12 cellular contexts compared by ENCODE assay signal in genomic region chr18:9824862-9825479, GRCh38.
DNase-seq lines count a peak whose midpoint lies in the region; ATAC-seq, FAIRE-seq and TF ChIP-seq lines count a peak whose summit lies in the region.
"Had no signal": no experiment of that assay in that cellular context is flagged by ENCODE, and none has a peak within 500 bp of the region (broad histone marks: within the 10 kb centered on the region; RNA-seq: fewer than 3 reads in every experiment).

No MANE protein-coding gene starts in this region.

- TF ChIP-seq CTCF in PC-9 (conservative IDR thresholded peaks at IDR 0.05): no peak
- no peak for TF ChIP-seq CTCF in endothelial cell of umbilical vein (IDR thresholded peaks at IDR 0.05; ENCODE audit: extremely low read depth in 1 of 2, insufficient read depth in 1 of 2, low read depth in 1 of 2, low read length in 2 of 2)
- TF ChIP-seq CTCF in mucosa of descending colon (IDR thresholded peaks at IDR 0.05): no peak
- TF ChIP-seq CTCF in thyroid gland (IDR thresholded peaks at IDR 0.05): no peak
- TF ChIP-seq CTCF in ovary (IDR thresholded peaks at IDR 0.05): no peak

- H3F3A ChIP-seq in PC-9 (ENCODE audit: insufficient read depth, low read depth): peaks cover 51% of the 10 kb centered on the region

- peak overlapping the region; percentile 68 for H3K4me2 ChIP-seq in PC-9
- H3K4me2 ChIP-seq in endothelial cell of umbilical vein (ENCODE audit: insufficient read depth, low read length): peak overlapping the region; percentile 48

- no peak for TF ChIP-seq POLR2A in endothelial cell of umbilical vein (IDR thresholded peaks at IDR 0.05; ENCODE audit: low read depth, low read length)
- TF ChIP-seq POLR2A in thyroid gland (IDR thresholded peaks at IDR 0.05): peak in 1 of 2 donors; percentile 51
- no peak for TF ChIP-seq POLR2A in ovary (IDR thresholded peaks at IDR 0.05)

- CTCF ChIA-PET in PC-9 (lab: Charles Lee): no interaction called here
- CTCF ChIA-PET in endothelial cell of umbilical vein (lab: Charles Lee): no interaction called here

- WGBS in thyroid gland, 2 donors: 78 to 86% methylated on average over 4 of the region's 4 CpGs
- 78 to 90% (median 79%) methylated on average over 4 of the region's 4 CpGs for WGBS in ovary, 3 donors

- peak; percentile 5 for ATAC-seq in mucosa of descending colon

- H3K9me3 ChIP-seq in PC-9 (ENCODE audit: insufficient read depth, low read depth): no peaks in the 10 kb centered on the region
- no peaks in the 10 kb centered on the region for H3K9me3 ChIP-seq in endothelial cell of umbilical vein (replicated peaks; ENCODE audit: control insufficient read depth, insufficient read depth, low read length)
- H3K9me3 ChIP-seq in mucosa of descending colon: no peaks in the 10 kb centered on the region
- no peaks in the 10 kb centered on the region for H3K9me3 ChIP-seq in thyroid gland
- H3K9me3 ChIP-seq in ovary: no peaks in the 10 kb centered on the region

- POLR2A ChIA-PET in PC-9 (lab: Charles Lee; ENCODE audit: unreplicated experiment): interaction anchor here (0.5 to 0.7 kb wide), 2 partner anchors 22 to 124 kb away, joined by 3 to 4 read pairs; no protein-coding TSS in a partner anchor
- POLR2A ChIA-PET in endothelial cell of umbilical vein (lab: Charles Lee): no interaction called here

- in situ Hi-C loops in KBM-7 (cut with MboI; ENCODE audit: low pct_unique_long_range_greater_than_20kb, low sequenced_read_pairs): no loop called here

- H4K20me1 ChIP-seq in PC-9 (ENCODE audit: insufficient read depth): no peaks in the 10 kb centered on the region
- no peaks in the 10 kb centered on the region for H4K20me1 ChIP-seq in endothelial cell of umbilical vein (replicated peaks; ENCODE audit: control insufficient read depth, extremely low read depth, insufficient read depth, low read length)

- H2AFZ ChIP-seq in PC-9 (no peak overlapping the region), endothelial cell of umbilical vein (ENCODE audit: low read depth, low read length) (no peak overlapping the region)

- FAIRE-seq in endothelial cell of umbilical vein (lab: Jason Lieb, UNC): no peak

- H3K79me2 ChIP-seq in PC-9 (ENCODE audit: low read depth) (peaks cover 24% of the 10 kb centered on the region), endothelial cell of umbilical vein (ENCODE audit: control insufficient read depth, insufficient read depth, low read length) (peaks cover 3% of the 10 kb centered on the region)

- H3K4me3 ChIP-seq in PC-9: no peak overlapping the region; the same call in 1 of the 2 replicates
- no peak overlapping the region for H3K4me3 ChIP-seq in endothelial cell of umbilical vein (replicated peaks in 1 of 3; ENCODE audit: insufficient read depth in 1 of 3, low read depth in 1 of 3, low read length in 3 of 3)
- H3K4me3 ChIP-seq in mucosa of descending colon: no peak overlapping the region
- H3K4me3 ChIP-seq in thyroid gland (replicated peaks in 1 of 3): no peak overlapping the region
- no peak overlapping the region for H3K4me3 ChIP-seq in ovary

- H3K36me3 ChIP-seq in PC-9 (ENCODE audit: low read depth) (no peaks in the 10 kb centered on the region), endothelial cell of umbilical vein (ENCODE audit: control insufficient read depth in 2 of 2, extremely low read depth in 1 of 2, insufficient read depth in 2 of 2, low read length in 2 of 2) (no peaks in the 10 kb centered on the region), mucosa of descending colon (ENCODE audit: low read depth) (no peaks in the 10 kb centered on the region), thyroid gland (no peaks in the 10 kb centered on the region), ovary (no peaks in the 10 kb centered on the region)

- intact Hi-C loops in PC-9 (cut with micrococcal nuclease; ENCODE audit: unreplicated experiment): loop anchor here (1.0 to 5.0 kb wide), 5 partner anchors 43 to 143 kb away; no protein-coding TSS in a partner anchor
- intact Hi-C loops in endothelial cell of umbilical vein (cut with micrococcal nuclease): loop anchor here (2.0 kb wide), 1 partner anchor 52 kb away; no protein-coding TSS in a partner anchor
- intact Hi-C loops in mucosa of descending colon (cut with DNase I, micrococcal nuclease): loop anchor here in 1 of 2 donors (5.0 kb wide), 1 partner anchor 97 kb away; no protein-coding TSS in a partner anchor
- intact Hi-C loops in thyroid gland (cut with DNase I): no loop called here
- intact Hi-C loops in ovary (cut with DNase I): no loop called here

- BruUV-seq in PC-9 (replicated peaks; lab: Mats Ljungman, UMichigan): TSS peak; percentile 54
- BruUV-seq in endothelial cell of umbilical vein (replicated peaks; lab: Mats Ljungman, UMichigan): no TSS peak

- dilution Hi-C loops in endothelial cell of umbilical vein (cut with MboI; ENCODE audit: extremely low pct_ligation_motif_present, low sequenced_read_pairs): no loop called here

- H3K27me3 ChIP-seq in PC-9 (ENCODE audit: insufficient read depth, low read depth) (no peaks in the 10 kb centered on the region), endothelial cell of umbilical vein (ENCODE audit: control insufficient read depth in 2 of 2, insufficient read depth in 2 of 2, low read length in 2 of 2) (no peaks in the 10 kb centered on the region), thyroid gland (no peaks in the 10 kb centered on the region), ovary (no peaks in the 10 kb centered on the region)

- H3K9ac ChIP-seq in endothelial cell of umbilical vein (replicated peaks; ENCODE audit: extremely low read depth, insufficient read depth, low read length): no peak overlapping the region

- no peak for TF ChIP-seq EP300 in ovary (IDR thresholded peaks at IDR 0.05)

- H3K9me2 ChIP-seq in PC-9 (ENCODE audit: insufficient read depth): no peaks in the 10 kb centered on the region

- DNase-seq in PC-9 (no peak), endothelial cell of umbilical vein (ENCODE audit: low read depth, low spot score) (no peak), mucosa of descending colon (no peak), thyroid gland (no peak), KBM-7 (no peak), SHP77 treated with DMSO at 0.1 percent for 48 hours (lab: John Stamatoyannopoulos, UW) (no peak), ovary (no peak), NAMALWA (ENCODE audit: low spot score) (no peak)
- DNase-seq: activated CD8-positive, alpha-beta memory T cell treated with anti-CD3 and anti-CD28 coated beads, Interleukin-2, amount 50 U/mL, for 4 hours; NCI-H1105 treated with DMSO at 0.1 percent for 48 hours; stimulated activated CD8-positive, alpha-beta memory T cell treated with anti-CD3 and anti-CD28 coated beads, Interleukin-4, amount 100 ng/mL, for 48 hours; T-helper 2 cell had no signal

- no peaks in the 10 kb centered on the region for H3K9me1 ChIP-seq in endothelial cell of umbilical vein (replicated peaks; ENCODE audit: control insufficient read depth, extremely low read depth, insufficient read depth, low read length)

- H3K27ac ChIP-seq in PC-9: peak overlapping the region; percentile 93
- peak overlapping the region; percentile 19 for H3K27ac ChIP-seq in endothelial cell of umbilical vein (ENCODE audit: insufficient read depth, low read depth, low read length)
- peak overlapping the region; percentile 72 to 94 (median 94) for H3K27ac ChIP-seq in thyroid gland
- peak overlapping the region in 1 of 2 donors; percentile 64 for H3K27ac ChIP-seq in ovary

- H3K4me1 ChIP-seq in PC-9 (replicated peaks; ENCODE audit: insufficient read depth) (peaks cover 60% of the 10 kb centered on the region), endothelial cell of umbilical vein (ENCODE audit: control insufficient read depth, extremely low read depth, insufficient read depth, low read length) (peaks cover 34% of the 10 kb centered on the region), mucosa of descending colon (ENCODE audit: low read depth) (peaks cover 17% of the 10 kb centered on the region), thyroid gland (peaks cover 20 to 39% of the 10 kb centered on the region in 2 donors), ovary (ENCODE audit: insufficient read depth) (peaks cover 22% of the 10 kb centered on the region)

TF ChIP-seq in endothelial cell of umbilical vein, 7 proteins besides CTCF, POLR2A, EP300 and RAD21:
- no peak for TF ChIP-seq GATA2 (IDR thresholded peaks at IDR 0.05; ENCODE audit: insufficient read depth, insufficient read length, low read depth, low read length)
- TF ChIP-seq EZH2 (IDR thresholded peaks at IDR 0.05; ENCODE audit: borderline replicate concordance, low read depth, low read length, severe bottlenecking): no peak
- no peak for TF ChIP-seq MYC (IDR thresholded peaks at IDR 0.05; ENCODE audit: low read depth, low read length)

Comparison
In these comparisons a context has a peak if more than half of its experiments do, and no peak if none do; other contexts are left out.
1. intact Hi-C loops: an anchor here in PC-9 (1.0 to 5.0 kb wide) and endothelial cell of umbilical vein (2.0 kb wide); none called in thyroid gland and ovary.